ENCODE assay signal across 24 cellular contexts in genomic region chr20:54364919-54365318, GRCh38.
"Had no signal": no experiment of that assay in that cellular context is flagged by ENCODE, and none has a peak within 500 bp of the region (broad histone marks: within the 10 kb centered on the region; RNA-seq: fewer than 3 reads in every experiment).

No MANE protein-coding gene starts in this region.

- FAIRE-seq: K562 had no signal

- H3K4me3 Mint-ChIP-seq: IgD-negative memory B cell; T-cell; T-helper 1 cell treated with Interleukin-12 subunit alpha and Interleukin-12 subunit beta and Interleukin-4 antibody, amounts not matched to agents 30 μg/mL and 1 μg/mL, for 36 hours had no signal

- DNase-seq: Kasumi-1; MM.1S; NCI-H1092 treated with DMSO at 0.1 percent for 48 hours; NCI-H1436; NCI-H187; NCI-H2029; NCI-H2081 treated with DMSO at 0.1 percent for 48 hours; NCI-H2171; NCI-H226; NCI-H446; NCI-H510A; NCI-H524 treated with DMSO at 0.1 percent for 48 hours; NCI-H69; NCI-H774; NK-92 treated with Interleukin-12 subunit alpha and Interleukin-12 subunit beta, amount 100 ng/mL, for 24 hours; PC-3; SHP77; T-cell had no signal

- ATAC-seq: K562, Panc1, PC-3, T-cell had no signal

- H3K4me3 ChIP-seq: K562 had no signal

- H3K36me3 Mint-ChIP-seq: IgD-negative memory B cell, T-cell had no signal

- H3K27me3 Mint-ChIP-seq: IgD-negative memory B cell had no signal

- H3K9me3 Mint-ChIP-seq: T-cell; T-helper 1 cell treated with Interleukin-12 subunit alpha and Interleukin-12 subunit beta and Interleukin-4 antibody, amounts not matched to agents 30 μg/mL and 1 μg/mL, for 36 hours had no signal

- H3K4me2 ChIP-seq: KMS-11 had no signal

- H3K4me1 Mint-ChIP-seq: IgD-negative memory B cell, T-cell had no signal

- H3K27ac ChIP-seq: KMS-11, RWPE1 had no signal

- H3K27ac Mint-ChIP-seq: IgD-negative memory B cell; T-cell; T-helper 1 cell treated with Interleukin-12 subunit alpha and Interleukin-12 subunit beta and Interleukin-4 antibody, amounts not matched to agents 30 μg/mL and 1 μg/mL, for 36 hours had no signal

- H3K9ac ChIP-seq: KMS-11 had no signal
